23 cellular contexts compared by ENCODE assay signal in the genomic region with DNA sequence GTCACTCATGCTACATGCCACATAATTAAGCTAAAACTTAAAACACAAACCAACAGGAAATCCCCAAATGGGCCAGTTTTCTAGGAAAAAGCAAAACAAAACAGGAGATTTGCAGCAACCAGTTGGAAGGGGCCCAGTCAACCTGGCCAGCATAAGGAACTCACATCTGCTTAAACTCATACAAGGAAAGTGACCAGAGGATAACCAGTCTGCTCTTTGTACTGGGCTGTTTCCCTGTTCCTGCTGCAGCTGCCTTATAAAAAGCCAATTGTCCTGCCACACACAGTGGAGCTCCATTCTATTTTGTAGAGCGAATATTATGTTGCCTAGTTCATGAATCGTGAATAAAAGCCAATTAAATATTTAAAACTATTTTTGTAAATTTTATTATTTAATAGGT.
"Had no signal": no experiment of that assay in that cellular context is flagged by ENCODE, and none has a peak within 500 bp of the region (broad histone marks: within the 10 kb centered on the region; RNA-seq: fewer than 3 reads in every experiment).

No MANE protein-coding gene starts in this region.

- H3K4me3 ChIP-seq: ascending aorta, transverse colon had no signal

- H3K27ac ChIP-seq: ascending aorta, brain microvascular endothelial cell had no signal

- H3K36me3 Mint-ChIP-seq: stimulated activated effector memory CD8-positive, alpha-beta T cell treated with anti-CD3 and anti-CD28 coated beads, Interleukin-12 subunit alpha, Interleukin-12 subunit beta, amount 100 ng/mL, for 72 hours had no signal

- DNase-seq: activated B cell treated with CpG ODN at 0.5 μM for 24 hours; activated CD4-positive, alpha-beta T cell treated with anti-CD3 and anti-CD28 coated beads for 36 hours; activated CD4-positive, alpha-beta T cell treated with anti-CD3 and anti-CD28 coated beads, Interleukin-2, amount 50 U/mL, for 4 hours; activated CD8-positive, alpha-beta memory T cell treated with anti-CD3 and anti-CD28 coated beads for 24 hours; activated CD8-positive, alpha-beta memory T cell treated with anti-CD3 and anti-CD28 coated beads, Interleukin-2, amount 50 U/mL, for 4 hours; activated T-cell treated with anti-CD3 and anti-CD28 coated beads, Interleukin-2, amount 50 U/mL, for 24 hours; brain microvascular endothelial cell; central memory CD4-positive, alpha-beta T cell; dermis blood vessel endothelial cell; effector CD8-positive, alpha-beta T cell; erythroblast; kidney glomerular epithelial cell; naive B cell; stimulated activated CD4-positive, alpha-beta T cell treated with anti-CD3 and anti-CD28 coated beads, Interleukin-2, amount 100 ng/mL, for 24 hours; stimulated activated naive CD8-positive, alpha-beta T cell treated with anti-CD3 and anti-CD28 coated beads, Interleukin-15, amount 100 ng/mL, for 72 hours; T1000; transverse colon had no signal

- H3K36me3 ChIP-seq: ascending aorta, brain microvascular endothelial cell, transverse colon had no signal

- H3K27me3 ChIP-seq: ascending aorta, brain microvascular endothelial cell, transverse colon had no signal

- H3K4me3 Mint-ChIP-seq: activated B cell treated with CpG ODN at 0.5 μM for 24 hours; activated CD4-positive, alpha-beta T cell treated with anti-CD3 and anti-CD28 coated beads for 36 hours; activated T-cell treated with anti-CD3 and anti-CD28 coated beads, Interleukin-2, amount 50 U/mL, for 24 hours; activated T-helper 17 cell treated with anti-CD3 and anti-CD28 coated beads, Interleukin-2, amount 50 U/mL, for 72 hours; memory B cell; naive B cell; stimulated activated effector memory CD8-positive, alpha-beta T cell treated with anti-CD3 and anti-CD28 coated beads, Interleukin-12 subunit alpha, Interleukin-12 subunit beta, amount 100 ng/mL, for 72 hours; stimulated activated naive CD8-positive, alpha-beta T cell treated with anti-CD3 and anti-CD28 coated beads, Interleukin-15, amount 100 ng/mL, for 72 hours; T-helper 1 cell treated with Interleukin-12 subunit alpha and Interleukin-12 subunit beta and Interleukin-4 antibody, amounts not matched to agents 30 μg/mL and 1 μg/mL, for 36 hours had no signal

- ATAC-seq: activated CD4-positive, alpha-beta T cell treated with anti-CD3 and anti-CD28 coated beads for 36 hours; activated naive CD4-positive, alpha-beta T cell treated with anti-CD3 and anti-CD28 coated beads, Interleukin-2, amount 50 U/mL, for 72 hours; activated T-helper 17 cell treated with anti-CD3 and anti-CD28 coated beads, Interleukin-2, amount 50 U/mL, for 72 hours; stimulated activated effector memory CD8-positive, alpha-beta T cell treated with anti-CD3 and anti-CD28 coated beads, Interleukin-12 subunit alpha, Interleukin-12 subunit beta, amount 100 ng/mL, for 72 hours; stimulated activated naive CD8-positive, alpha-beta T cell treated with anti-CD3 and anti-CD28 coated beads, Interleukin-15, amount 100 ng/mL, for 72 hours had no signal

- H3K4me1 Mint-ChIP-seq: activated B cell treated with CpG ODN at 0.5 μM for 24 hours; activated CD4-positive, alpha-beta T cell treated with anti-CD3 and anti-CD28 coated beads for 36 hours; activated T-helper 17 cell treated with anti-CD3 and anti-CD28 coated beads, Interleukin-2, amount 50 U/mL, for 72 hours; naive B cell; stimulated activated effector memory CD8-positive, alpha-beta T cell treated with anti-CD3 and anti-CD28 coated beads, Interleukin-12 subunit alpha, Interleukin-12 subunit beta, amount 100 ng/mL, for 72 hours; stimulated activated naive CD8-positive, alpha-beta T cell treated with anti-CD3 and anti-CD28 coated beads, Interleukin-15, amount 100 ng/mL, for 72 hours had no signal

- H3K27ac Mint-ChIP-seq: activated B cell treated with CpG ODN at 0.5 μM for 24 hours; activated CD4-positive, alpha-beta T cell treated with anti-CD3 and anti-CD28 coated beads for 36 hours; activated T-cell treated with anti-CD3 and anti-CD28 coated beads, Interleukin-2, amount 50 U/mL, for 24 hours; activated T-helper 17 cell treated with anti-CD3 and anti-CD28 coated beads, Interleukin-2, amount 50 U/mL, for 72 hours; memory B cell; naive B cell; stimulated activated effector memory CD8-positive, alpha-beta T cell treated with anti-CD3 and anti-CD28 coated beads, Interleukin-12 subunit alpha, Interleukin-12 subunit beta, amount 100 ng/mL, for 72 hours; stimulated activated naive CD8-positive, alpha-beta T cell treated with anti-CD3 and anti-CD28 coated beads, Interleukin-15, amount 100 ng/mL, for 72 hours; T-helper 1 cell treated with Interleukin-12 subunit alpha and Interleukin-12 subunit beta and Interleukin-4 antibody, amounts not matched to agents 30 μg/mL and 1 μg/mL, for 36 hours had no signal

- H3K27me3 Mint-ChIP-seq: activated B cell treated with CpG ODN at 0.5 μM for 24 hours; activated CD4-positive, alpha-beta T cell treated with anti-CD3 and anti-CD28 coated beads for 36 hours; activated T-cell treated with anti-CD3 and anti-CD28 coated beads, Interleukin-2, amount 50 U/mL, for 24 hours; activated T-helper 17 cell treated with anti-CD3 and anti-CD28 coated beads, Interleukin-2, amount 50 U/mL, for 72 hours; naive B cell; stimulated activated naive CD8-positive, alpha-beta T cell treated with anti-CD3 and anti-CD28 coated beads, Interleukin-15, amount 100 ng/mL, for 72 hours had no signal

- H3K9me3 Mint-ChIP-seq: activated B cell treated with CpG ODN at 0.5 μM for 24 hours; activated naive CD4-positive, alpha-beta T cell treated with anti-CD3 and anti-CD28 coated beads, Interleukin-2, amount 50 U/mL, for 72 hours; activated T-helper 17 cell treated with anti-CD3 and anti-CD28 coated beads, Interleukin-2, amount 50 U/mL, for 72 hours; stimulated activated effector memory CD8-positive, alpha-beta T cell treated with anti-CD3 and anti-CD28 coated beads, Interleukin-12 subunit alpha, Interleukin-12 subunit beta, amount 100 ng/mL, for 72 hours had no signal
